In genomic region chr9:70798018-70798417, GRCh38 we compare ENCODE assay signal across 24 cellular contexts.
"Had no signal": no experiment of that assay in that cellular context is flagged by ENCODE, and none has a peak within 500 bp of the region (broad histone marks: within the 10 kb centered on the region; RNA-seq: fewer than 3 reads in every experiment).

No MANE protein-coding gene starts in this region.

- H3K9me3 ChIP-seq: stomach, suprapubic skin, testis, thoracic aorta, thyroid gland, tibial artery, tibial nerve, transverse colon, upper lobe of left lung, upper lobe of right lung, uterus, vagina had no signal

- DNase-seq: stimulated activated CD4-positive, alpha-beta T cell treated with anti-CD3 and anti-CD28 coated beads, Interleukin-2, amount 100 ng/mL, for 48 hours; stimulated activated CD4-positive, alpha-beta T cell treated with anti-CD3 and anti-CD28 coated beads, Interleukin-4, amount 100 ng/mL, for 1 hour; stimulated activated CD4-positive, alpha-beta T cell treated with anti-CD3 and anti-CD28 coated beads, Interleukin-4, amount 100 ng/mL, for 24 hours; stimulated activated CD4-positive, alpha-beta T cell treated with anti-CD3 and anti-CD28 coated beads, Interleukin-4, amount 100 ng/mL, for 4 hours; stimulated activated CD8-positive, alpha-beta memory T cell treated with anti-CD3 and anti-CD28 coated beads, Interleukin-4, amount 100 ng/mL, for 48 hours; stimulated activated naive B cell treated with anti-CD40 and anti-IgM and Interleukin-4, amounts not matched to agents 10 μg/mL and 1 μg/mL and 100 μg/mL, for 72 hours; stimulated activated naive CD4-positive, alpha-beta T cell; stimulated activated naive CD4-positive, alpha-beta T cell treated with Interleukin-2 at 50 U/mL for 16 hours; stimulated activated naive CD8-positive, alpha-beta T cell treated with anti-CD3 and anti-CD28 coated beads, Interleukin-15, amount 100 ng/mL, for 72 hours; stimulated activated naive CD8-positive, alpha-beta T cell treated with anti-CD3 and anti-CD28 coated beads, Interleukin-15, Interleukin-2, amounts not matched to agents 100 U/mL and 50 U/mL, for 24 hours; stomach; substantia nigra; testis; thyroid gland; tibial artery; transverse colon; trophoblast cell; upper lobe of left lung; upper lobe of right lung; uterus had no signal

- H3K27ac ChIP-seq: stomach, suprapubic skin, testis, thoracic aorta, thyroid gland, tibial artery, tibial nerve, transverse colon, upper lobe of left lung, upper lobe of right lung, uterus, vagina had no signal

- H3K27me3 ChIP-seq: stomach, suprapubic skin, testis, thyroid gland, tibial artery, tibial nerve, transverse colon, upper lobe of left lung, upper lobe of right lung, uterus, vagina had no signal

- H3K36me3 ChIP-seq: stomach, suprapubic skin, thoracic aorta, thyroid gland, tibial artery, tibial nerve, transverse colon, upper lobe of left lung, upper lobe of right lung, uterus, vagina had no signal

- H3K4me1 ChIP-seq: stomach, suprapubic skin, testis, thyroid gland, transverse colon, upper lobe of left lung, upper lobe of right lung, uterus, vagina had no signal

- H3K4me3 ChIP-seq: stomach, suprapubic skin, testis, thoracic aorta, thyroid gland, tibial artery, tibial nerve, transverse colon, upper lobe of left lung, upper lobe of right lung, uterus, vagina had no signal
